Comparison of ENCODE assay signal across 1 cellular context in the genomic region with DNA sequence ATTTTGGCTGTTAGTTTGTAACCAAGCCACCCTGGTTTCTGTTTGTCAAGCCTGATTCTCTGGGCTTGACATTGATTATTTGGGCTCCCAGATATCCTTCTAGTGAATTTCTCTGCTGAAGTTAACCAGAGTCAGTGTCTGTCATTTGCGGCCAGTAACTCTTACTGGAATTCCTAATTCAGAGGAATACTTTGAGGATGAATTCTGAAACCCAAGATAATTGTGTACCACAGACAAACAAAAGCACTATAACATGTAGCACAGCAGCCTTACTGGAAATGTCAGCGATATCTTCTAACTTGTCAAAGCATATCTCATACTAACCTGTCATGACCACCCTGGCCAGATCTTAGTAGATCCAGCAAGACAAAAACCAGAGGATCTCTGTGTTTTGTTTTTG.
TF ChIP-seq lines count a peak whose summit lies in the region.

No MANE protein-coding gene starts in this region.

TF ChIP-seq in SK-N-SH treated with all-trans-retinoic acid at 6 μM for 48 hours, 23 proteins besides CTCF, POLR2A, EP300 and RAD21 (continued from another document):
- no peak for TF ChIP-seq GLIS3 (CRISPR knock-in tag; IDR thresholded peaks at IDR 0.05)
- no peak for TF ChIP-seq ZC3H10 (CRISPR knock-in tag; IDR thresholded peaks at IDR 0.05)
- peak; percentile 85 for TF ChIP-seq ISL1 (CRISPR knock-in tag; IDR thresholded peaks at IDR 0.05)
- TF ChIP-seq ZFP3 (CRISPR knock-in tag; IDR thresholded peaks at IDR 0.05) = no peak
- TF ChIP-seq ZNF8 (CRISPR knock-in tag; IDR thresholded peaks at IDR 0.05) = no peak
- TF ChIP-seq, protein P1, sequence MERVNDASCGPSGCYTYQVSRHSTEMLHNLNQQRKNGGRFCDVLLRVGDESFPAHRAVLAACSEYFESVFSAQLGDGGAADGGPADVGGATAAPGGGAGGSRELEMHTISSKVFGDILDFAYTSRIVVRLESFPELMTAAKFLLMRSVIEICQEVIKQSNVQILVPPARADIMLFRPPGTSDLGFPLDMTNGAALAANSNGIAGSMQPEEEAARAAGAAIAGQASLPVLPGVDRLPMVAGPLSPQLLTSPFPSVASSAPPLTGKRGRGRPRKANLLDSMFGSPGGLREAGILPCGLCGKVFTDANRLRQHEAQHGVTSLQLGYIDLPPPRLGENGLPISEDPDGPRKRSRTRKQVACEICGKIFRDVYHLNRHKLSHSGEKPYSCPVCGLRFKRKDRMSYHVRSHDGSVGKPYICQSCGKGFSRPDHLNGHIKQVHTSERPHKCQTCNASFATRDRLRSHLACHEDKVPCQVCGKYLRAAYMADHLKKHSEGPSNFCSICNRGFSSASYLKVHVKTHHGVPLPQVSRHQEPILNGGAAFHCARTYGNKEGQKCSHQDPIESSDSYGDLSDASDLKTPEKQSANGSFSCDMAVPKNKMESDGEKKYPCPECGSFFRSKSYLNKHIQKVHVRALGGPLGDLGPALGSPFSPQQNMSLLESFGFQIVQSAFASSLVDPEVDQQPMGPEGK (CRISPR knock-in tag; IDR thresholded peaks at IDR 0.05; ENCODE audit: borderline replicate concordance) = no peak
- no peak for TF ChIP-seq SNAI2 (CRISPR knock-in tag; IDR thresholded peaks at IDR 0.05)
- no peak for TF ChIP-seq ZNF565 (CRISPR knock-in tag; conservative IDR thresholded peaks at IDR 0.05; ENCODE audit: low read depth)
- no peak for TF ChIP-seq OSR1 (CRISPR knock-in tag; IDR thresholded peaks at IDR 0.05)
- TF ChIP-seq ZFP30 (CRISPR knock-in tag; IDR thresholded peaks at IDR 0.05) = no peak
- peak; percentile 58; the same call in 1 of the 2 replicates for TF ChIP-seq TCF4 (CRISPR knock-in tag; IDR thresholded peaks at IDR 0.05; ENCODE audit: borderline replicate concordance)
- no peak for TF ChIP-seq BACH2 (CRISPR knock-in tag; IDR thresholded peaks at IDR 0.05; ENCODE audit: borderline replicate concordance)
